19 cellular contexts compared by ENCODE assay signal in the genomic region with DNA sequence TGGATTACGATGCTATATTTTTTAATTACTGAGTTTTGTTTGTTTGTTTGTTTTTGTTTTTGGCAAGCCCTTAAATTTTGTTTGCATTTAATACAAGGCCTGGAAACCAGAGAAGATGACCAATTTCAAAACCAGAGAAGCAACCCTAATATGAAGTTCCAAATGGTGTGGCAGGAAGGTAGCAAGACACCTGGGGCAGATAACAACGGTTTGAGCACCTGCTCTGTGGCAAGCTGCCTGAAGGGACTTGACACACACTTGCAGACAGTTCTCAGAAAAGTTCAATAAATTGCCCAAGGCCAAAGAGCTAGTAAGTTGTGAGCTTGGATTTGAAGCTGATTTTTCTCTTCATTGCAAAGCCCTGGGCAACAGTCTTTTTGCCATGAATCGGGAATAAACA.
DNase-seq lines count a peak whose midpoint lies in the region; ATAC-seq lines count a peak whose summit lies in the region.
"Had no signal": no experiment of that assay in that cellular context is flagged by ENCODE, and none has a peak within 500 bp of the region (broad histone marks: within the 10 kb centered on the region; RNA-seq: fewer than 3 reads in every experiment).

No MANE protein-coding gene starts in this region.

- peaks cover 8 to 13% of the 10 kb centered on the region in 2 donors for H3K36me3 Mint-ChIP-seq in stimulated activated naive B cell treated with anti-CD40 and anti-IgM and Interleukin-4, amounts not matched to agents 10 μg/mL and 1 μg/mL and 100 μg/mL, for 72 hours

- peak overlapping the region in 1 of 2 donors; percentile 30 for H3K4me3 Mint-ChIP-seq in stimulated activated naive B cell treated with anti-CD40 and anti-IgM and Interleukin-4, amounts not matched to agents 10 μg/mL and 1 μg/mL and 100 μg/mL, for 72 hours
- H3K4me3 Mint-ChIP-seq: activated naive CD8-positive, alpha-beta T cell had no signal

- DNase-seq in stimulated activated naive B cell treated with anti-CD40 and anti-IgM and Interleukin-4, amounts not matched to agents 10 μg/mL and 1 μg/mL and 100 μg/mL, for 72 hours, result no peak
- no peak for DNase-seq in kidney tubule cell (ENCODE audit: low spot score)
- DNase-seq: activated CD4-positive, alpha-beta T cell treated with anti-CD3 and anti-CD28 coated beads, Interleukin-2, amount 50 U/mL, for 48 hours; activated T-cell treated with anti-CD3 and anti-CD28 coated beads, Interleukin-2, amount 50 U/mL, for 1 hour; brain microvascular endothelial cell; cortex of kidney; gastrocnemius medialis; MV-4-11; NCI-H2081 treated with DMSO at 0.1 percent for 48 hours; NCI-H526 treated with DMSO at 0.1 percent for 48 hours; stimulated activated CD4-positive, alpha-beta T cell treated with anti-CD3 and anti-CD28 coated beads, Interleukin-4, amount 100 ng/mL, for 4 hours; SW 1271 had no signal

- H3K27ac Mint-ChIP-seq in stimulated activated naive B cell treated with anti-CD40 and anti-IgM and Interleukin-4, amounts not matched to agents 10 μg/mL and 1 μg/mL and 100 μg/mL, for 72 hours, result peak overlapping the region; percentile 91
- H3K27ac Mint-ChIP-seq: activated naive CD8-positive, alpha-beta T cell had no signal

- H3K9me3 Mint-ChIP-seq in stimulated activated naive B cell treated with anti-CD40 and anti-IgM and Interleukin-4, amounts not matched to agents 10 μg/mL and 1 μg/mL and 100 μg/mL, for 72 hours, result peaks cover 0 to 7% of the 10 kb centered on the region in 2 donors

- H3K27me3 Mint-ChIP-seq in stimulated activated naive B cell treated with anti-CD40 and anti-IgM and Interleukin-4, amounts not matched to agents 10 μg/mL and 1 μg/mL and 100 μg/mL, for 72 hours, result no peaks in the 10 kb centered on the region
- H3K27me3 Mint-ChIP-seq: activated naive CD8-positive, alpha-beta T cell had no signal

- peak; percentile 30 for ATAC-seq in GM18873 (IDR thresholded peaks at IDR 0.05; ENCODE audit: low FRiP score, unreplicated experiment)
- peak; percentile 30 for ATAC-seq in GM21529 (IDR thresholded peaks at IDR 0.05; ENCODE audit: unreplicated experiment)
- peak; percentile 28 for ATAC-seq in HG03460 (IDR thresholded peaks at IDR 0.05; ENCODE audit: unreplicated experiment)
- ATAC-seq in stimulated activated naive B cell treated with anti-CD40 and anti-IgM and Interleukin-4, amounts not matched to agents 10 μg/mL and 1 μg/mL and 100 μg/mL, for 72 hours (replicated peaks), result peak; percentile 25 to 35
- ATAC-seq in HG02938 (IDR thresholded peaks at IDR 0.05; ENCODE audit: unreplicated experiment), result no peak
- ATAC-seq in HG03571 (IDR thresholded peaks at IDR 0.05; ENCODE audit: unreplicated experiment), result no peak
- ATAC-seq: gastrocnemius medialis, HepG2 had no signal

- H3K4me1 Mint-ChIP-seq in stimulated activated naive B cell treated with anti-CD40 and anti-IgM and Interleukin-4, amounts not matched to agents 10 μg/mL and 1 μg/mL and 100 μg/mL, for 72 hours, result peaks cover 40 to 77% of the 10 kb centered on the region in 2 donors

Comparison
In these comparisons a context has a peak if more than half of its experiments do, and no peak if none do; other contexts are left out.
1. ATAC-seq: peak in GM18873 (single experiment), GM21529 (single experiment), HG03460 (single experiment) and stimulated activated naive B cell treated with anti-CD40 and anti-IgM and Interleukin-4, amounts not matched to agents 10 μg/mL and 1 μg/mL and 100 μg/mL, for 72 hours (2 of 2); none in HG02938 (single experiment) and HG03571 (single experiment).